In genomic region chr16:15951852-15952251, GRCh38 we compare ENCODE assay signal across 12 cellular contexts. TPM values are rescaled to one million over a fixed set of nuclear protein-coding genes. Genes with fewer than 3 reads are reported as not detected.
DNase-seq lines count a peak whose midpoint lies in the region; ATAC-seq, FAIRE-seq and TF ChIP-seq lines count a peak whose summit lies in the region.
"Had no signal": no experiment of that assay in that cellular context is flagged by ENCODE, and none has a peak within 500 bp of the region (broad histone marks: within the 10 kb centered on the region; RNA-seq: fewer than 3 reads in every experiment).

No MANE protein-coding gene starts in this region.

- no peaks in the 10 kb centered on the region for H3K9me3 Mint-ChIP-seq in activated T-cell treated with anti-CD3 and anti-CD28 coated beads, Interleukin-2, amount 50 U/mL, for 72 hours

- H3K9me1 ChIP-seq in keratinocyte (ENCODE audit: control insufficient read depth, extremely low read depth, insufficient read depth, low read length): peaks cover 3% of the 10 kb centered on the region

- peak overlapping the region; percentile 98 for H3K27ac Mint-ChIP-seq in activated T-cell treated with anti-CD3 and anti-CD28 coated beads, Interleukin-2, amount 50 U/mL, for 72 hours
- peak overlapping the region; percentile 95 for H3K27ac Mint-ChIP-seq in T-helper 17 cell

- no peak for FAIRE-seq in keratinocyte (lab: Jason Lieb, UNC)

- H3K79me2 ChIP-seq in keratinocyte (ENCODE audit: control insufficient read depth, insufficient read depth, low read length): peaks cover 71% of the 10 kb centered on the region

- H2AFZ ChIP-seq in keratinocyte (ENCODE audit: control insufficient read depth, low read length): no peak overlapping the region

- peak overlapping the region; percentile 17 for H3K4me2 ChIP-seq in keratinocyte (ENCODE audit: control insufficient read depth, extremely low read depth, insufficient read depth, low read depth, low read length)

- no peak overlapping the region for H3K27ac ChIP-seq in keratinocyte (ENCODE audit: control insufficient read depth, insufficient read depth, low read length)
- peak overlapping the region; percentile 20 for H3K27ac ChIP-seq in thymus (ENCODE audit: low read depth)
- H3K27ac ChIP-seq: epithelial cell of prostate, SJSA1 had no signal

- H3K4me3 Mint-ChIP-seq in activated T-cell treated with anti-CD3 and anti-CD28 coated beads, Interleukin-2, amount 50 U/mL, for 72 hours: peak overlapping the region; percentile 96 to 99
- peak overlapping the region; percentile 96 for H3K4me3 Mint-ChIP-seq in T-helper 17 cell

- H3K36me3 ChIP-seq in keratinocyte (ENCODE audit: control insufficient read depth in 2 of 2, extremely low read depth in 1 of 2, insufficient read depth in 2 of 2, low read length in 2 of 2) (peaks cover 0 to 4% of the 10 kb centered on the region in 2 experiments), thymus (ENCODE audit: control insufficient read depth, insufficient read depth) (no peaks in the 10 kb centered on the region)

- no peaks in the 10 kb centered on the region for H3K9me3 ChIP-seq in T-helper 17 cell (ENCODE audit: control insufficient read depth, low read length, poor library complexity, severe bottlenecking)
- H3K9me3 ChIP-seq in keratinocyte (ENCODE audit: control insufficient read depth, low read depth, low read length): no peaks in the 10 kb centered on the region
- no peaks in the 10 kb centered on the region for H3K9me3 ChIP-seq in thymus (ENCODE audit: control insufficient read depth)
- H3K9me3 ChIP-seq: SJSA1 had no signal

- H3K36me3 Mint-ChIP-seq in activated T-cell treated with anti-CD3 and anti-CD28 coated beads, Interleukin-2, amount 50 U/mL, for 72 hours (ENCODE audit: insufficient read depth in 2 of 2): peaks cover 12 to 28% of the 10 kb centered on the region in 2 donors
- peaks cover 4% of the 10 kb centered on the region for H3K36me3 Mint-ChIP-seq in T-helper 17 cell (ENCODE audit: low read depth)

- H3K4me1 Mint-ChIP-seq in activated T-cell treated with anti-CD3 and anti-CD28 coated beads, Interleukin-2, amount 50 U/mL, for 72 hours (ENCODE audit: low read depth): peaks cover 68% of the 10 kb centered on the region
- peaks cover 41% of the 10 kb centered on the region for H3K4me1 Mint-ChIP-seq in T-helper 17 cell

- DNase-seq in activated T-cell treated with anti-CD3 and anti-CD28 coated beads, Interleukin-2, amount 50 U/mL, for 72 hours: no peak
- DNase-seq in activated T-cell treated with anti-CD3 and anti-CD28 coated beads, Interleukin-2, amount 50 U/mL, for 48 hours: no peak
- no peak for DNase-seq in T-helper 17 cell
- DNase-seq in keratinocyte (ENCODE audit: low read depth, low spot score): no peak
- DNase-seq in hypothalamus (lab: John Stamatoyannopoulos, UW): no peak
- DNase-seq: NCI-H1417 treated with DMSO at 0.1 percent for 48 hours had no signal

- no peaks in the 10 kb centered on the region for H3K27me3 Mint-ChIP-seq in activated T-cell treated with anti-CD3 and anti-CD28 coated beads, Interleukin-2, amount 50 U/mL, for 72 hours (ENCODE audit: low read depth)
- no peaks in the 10 kb centered on the region for H3K27me3 Mint-ChIP-seq in T-helper 17 cell

- H3K4me3 ChIP-seq in keratinocyte (ENCODE audit: control insufficient read depth in 2 of 3, extremely low read depth in 1 of 3, insufficient read depth in 2 of 3, low read depth in 1 of 3, low read length in 3 of 3) (no peak overlapping the region), thymus (ENCODE audit: low read length) (no peak overlapping the region)
- H3K4me3 ChIP-seq: lung, SJSA1 had no signal

- ATAC-seq in activated T-cell treated with anti-CD3 and anti-CD28 coated beads, Interleukin-2, amount 50 U/mL, for 72 hours (replicated peaks in 1 of 2): no peak
- no peak for ATAC-seq in T-helper 17 cell
- no peak for ATAC-seq in HG02623 (IDR thresholded peaks at IDR 0.05; ENCODE audit: unreplicated experiment)
- no peak for ATAC-seq in HG02840 (IDR thresholded peaks at IDR 0.05; ENCODE audit: low FRiP score, unreplicated experiment)

- H3K9ac ChIP-seq in keratinocyte (ENCODE audit: control insufficient read depth, extremely low read depth, insufficient read depth, low read length): no peak overlapping the region

- no peak for TF ChIP-seq CTCF in keratinocyte (optimal IDR thresholded peaks at IDR 0.05 in 1 of 3, IDR thresholded peaks at IDR 0.05 in 1 of 3, conservative IDR thresholded peaks at IDR 0.05 in 1 of 3; ENCODE audit: extremely low read depth in 1 of 3, insufficient read depth in 2 of 3, low read length in 3 of 3)

- peaks cover 6% of the 10 kb centered on the region for H4K20me1 ChIP-seq in keratinocyte (ENCODE audit: control insufficient read depth, extremely low read depth, insufficient read depth, low read length)

- dilution Hi-C loops in keratinocyte (cut with MboI; ENCODE audit: extremely low pct_ligation_motif_present, low sequenced_read_pairs): no loop called here

- H3K4me1 ChIP-seq in keratinocyte (ENCODE audit: control insufficient read depth, extremely low read depth, insufficient read depth, low read length) (peaks cover 17% of the 10 kb centered on the region), thymus (ENCODE audit: control insufficient read depth, insufficient read depth, low read length) (peaks cover 36% of the 10 kb centered on the region)

- WGBS in thymus: 85% methylated on average over 8 of the region's 8 CpGs

- H3K27me3 ChIP-seq in keratinocyte (ENCODE audit: control insufficient read depth, extremely low read depth, insufficient read depth, low read length): no peaks in the 10 kb centered on the region
- H3K27me3 ChIP-seq in thymus (ENCODE audit: control insufficient read depth, insufficient read depth): no peaks in the 10 kb centered on the region
- H3K27me3 ChIP-seq: SJSA1 had no signal

RNA-seq across cellular contexts. Expression of gene ABCC1, which starts 2.4 kb away (rescaled TPM):
- total RNA-seq in activated T-cell treated with anti-CD3 and anti-CD28 coated beads, Interleukin-2, amount 50 U/mL, for 72 hours: 10 to 100 TPM; 82.3 to 90.4 TPM
- total RNA-seq in T-helper 17 cell: 10 to 100 TPM; 66.0 to 67.0 TPM
- polyA plus RNA-seq in keratinocyte (19.4 to 30.4 TPM (median 21.6 TPM) in 3 replicates), thymus (18.1 TPM)
- 9.4 TPM for polyA plus RNA-seq in keratinocyte (2011; ENCODE audit: low read depth)
- 13.4 and 14.6 TPM in 2 replicates for polyA plus RNA-seq in keratinocyte (2011; cell fraction: cytosol; rRNA removed)
- 79.9 TPM in 2 replicates for polyA plus RNA-seq in keratinocyte (2011; cell fraction: nucleus; rRNA removed)
- 24.8 and 43.8 TPM in 2 replicates for polyA plus RNA-seq in keratinocyte (2012; ENCODE audit: low replicate concordance)
- polyA minus RNA-seq in keratinocyte: 80.7 to 211 TPM (median 95.7 TPM) in 3 replicates
- 32.2 TPM for polyA minus RNA-seq in keratinocyte (2011; cell fraction: cytosol; rRNA and poly(A)+ RNA removed)
- polyA minus RNA-seq in keratinocyte (2011; cell fraction: nucleus; rRNA and poly(A)+ RNA removed): 163 and 213 TPM in 2 replicates
